Comparison of ENCODE assay signal across 2 cellular contexts in the genomic region with DNA sequence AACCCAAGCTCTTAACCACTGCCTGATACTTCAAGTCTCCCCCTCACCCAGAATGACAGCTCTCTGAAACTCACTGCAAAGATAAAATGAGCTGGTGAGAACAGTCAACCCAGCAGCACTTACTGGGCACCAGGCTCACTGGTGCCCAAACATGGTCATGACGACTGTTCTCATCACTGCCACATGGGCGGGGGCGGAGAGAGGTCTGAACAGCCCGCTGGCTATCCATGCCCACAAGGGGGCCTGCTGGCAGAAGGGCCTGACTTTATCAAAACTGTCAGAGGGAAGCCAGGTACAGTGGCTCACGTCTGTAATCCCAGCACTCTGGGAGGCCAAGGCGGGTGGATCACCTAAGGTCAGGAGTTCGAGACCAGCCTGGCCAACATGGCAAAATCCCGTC.
A peak's percentile ranks its signal among the peaks of the same experiment; 100 is the strongest.
TF ChIP-seq lines count a peak whose summit lies in the region.

No MANE protein-coding gene starts in this region.

TF ChIP-seq in A549, 52 proteins besides CTCF, POLR2A, EP300 and RAD21:
- TF ChIP-seq CHD2 (IDR thresholded peaks at IDR 0.05; ENCODE audit: low read length, partially characterized antibody): no peak
- TF ChIP-seq HEYL (CRISPR knock-in tag; IDR thresholded peaks at IDR 0.05): no peak
- TF ChIP-seq RARB (CRISPR knock-in tag; IDR thresholded peaks at IDR 0.05): no peak
- TF ChIP-seq FOXS1 (CRISPR knock-in tag; IDR thresholded peaks at IDR 0.05): no peak
- TF ChIP-seq, protein P1, sequence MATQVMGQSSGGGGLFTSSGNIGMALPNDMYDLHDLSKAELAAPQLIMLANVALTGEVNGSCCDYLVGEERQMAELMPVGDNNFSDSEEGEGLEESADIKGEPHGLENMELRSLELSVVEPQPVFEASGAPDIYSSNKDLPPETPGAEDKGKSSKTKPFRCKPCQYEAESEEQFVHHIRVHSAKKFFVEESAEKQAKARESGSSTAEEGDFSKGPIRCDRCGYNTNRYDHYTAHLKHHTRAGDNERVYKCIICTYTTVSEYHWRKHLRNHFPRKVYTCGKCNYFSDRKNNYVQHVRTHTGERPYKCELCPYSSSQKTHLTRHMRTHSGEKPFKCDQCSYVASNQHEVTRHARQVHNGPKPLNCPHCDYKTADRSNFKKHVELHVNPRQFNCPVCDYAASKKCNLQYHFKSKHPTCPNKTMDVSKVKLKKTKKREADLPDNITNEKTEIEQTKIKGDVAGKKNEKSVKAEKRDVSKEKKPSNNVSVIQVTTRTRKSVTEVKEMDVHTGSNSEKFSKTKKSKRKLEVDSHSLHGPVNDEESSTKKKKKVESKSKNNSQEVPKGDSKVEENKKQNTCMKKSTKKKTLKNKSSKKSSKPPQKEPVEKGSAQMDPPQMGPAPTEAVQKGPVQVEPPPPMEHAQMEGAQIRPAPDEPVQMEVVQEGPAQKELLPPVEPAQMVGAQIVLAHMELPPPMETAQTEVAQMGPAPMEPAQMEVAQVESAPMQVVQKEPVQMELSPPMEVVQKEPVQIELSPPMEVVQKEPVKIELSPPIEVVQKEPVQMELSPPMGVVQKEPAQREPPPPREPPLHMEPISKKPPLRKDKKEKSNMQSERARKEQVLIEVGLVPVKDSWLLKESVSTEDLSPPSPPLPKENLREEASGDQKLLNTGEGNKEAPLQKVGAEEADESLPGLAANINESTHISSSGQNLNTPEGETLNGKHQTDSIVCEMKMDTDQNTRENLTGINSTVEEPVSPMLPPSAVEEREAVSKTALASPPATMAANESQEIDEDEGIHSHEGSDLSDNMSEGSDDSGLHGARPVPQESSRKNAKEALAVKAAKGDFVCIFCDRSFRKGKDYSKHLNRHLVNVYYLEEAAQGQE (IDR thresholded peaks at IDR 0.05): no peak
- TF ChIP-seq, protein P2, sequence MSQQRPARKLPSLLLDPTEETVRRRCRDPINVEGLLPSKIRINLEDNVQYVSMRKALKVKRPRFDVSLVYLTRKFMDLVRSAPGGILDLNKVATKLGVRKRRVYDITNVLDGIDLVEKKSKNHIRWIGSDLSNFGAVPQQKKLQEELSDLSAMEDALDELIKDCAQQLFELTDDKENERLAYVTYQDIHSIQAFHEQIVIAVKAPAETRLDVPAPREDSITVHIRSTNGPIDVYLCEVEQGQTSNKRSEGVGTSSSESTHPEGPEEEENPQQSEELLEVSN (IDR thresholded peaks at IDR 0.05; ENCODE audit: borderline replicate concordance, low read depth): no peak
- TF ChIP-seq, protein P3, sequence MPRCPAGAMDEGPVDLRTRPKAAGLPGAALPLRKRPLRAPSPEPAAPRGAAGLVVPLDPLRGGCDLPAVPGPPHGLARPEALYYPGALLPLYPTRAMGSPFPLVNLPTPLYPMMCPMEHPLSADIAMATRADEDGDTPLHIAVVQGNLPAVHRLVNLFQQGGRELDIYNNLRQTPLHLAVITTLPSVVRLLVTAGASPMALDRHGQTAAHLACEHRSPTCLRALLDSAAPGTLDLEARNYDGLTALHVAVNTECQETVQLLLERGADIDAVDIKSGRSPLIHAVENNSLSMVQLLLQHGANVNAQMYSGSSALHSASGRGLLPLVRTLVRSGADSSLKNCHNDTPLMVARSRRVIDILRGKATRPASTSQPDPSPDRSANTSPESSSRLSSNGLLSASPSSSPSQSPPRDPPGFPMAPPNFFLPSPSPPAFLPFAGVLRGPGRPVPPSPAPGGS (IDR thresholded peaks at IDR 0.05): no peak
- no peak for TF ChIP-seq TFCP2L1 (CRISPR knock-in tag; IDR thresholded peaks at IDR 0.05)
- no peak for TF ChIP-seq KDM1A (IDR thresholded peaks at IDR 0.05; ENCODE audit: low read depth)
- no peak for TF ChIP-seq JUNB (IDR thresholded peaks at IDR 0.05)
- no peak for TF ChIP-seq EHMT2 (IDR thresholded peaks at IDR 0.05; ENCODE audit: low read depth)
- no peak for TF ChIP-seq KDM5A (IDR thresholded peaks at IDR 0.05)
- no peak for TF ChIP-seq CBX2 (IDR thresholded peaks at IDR 0.05; ENCODE audit: borderline replicate concordance, low read depth)
- TF ChIP-seq, protein P4, sequence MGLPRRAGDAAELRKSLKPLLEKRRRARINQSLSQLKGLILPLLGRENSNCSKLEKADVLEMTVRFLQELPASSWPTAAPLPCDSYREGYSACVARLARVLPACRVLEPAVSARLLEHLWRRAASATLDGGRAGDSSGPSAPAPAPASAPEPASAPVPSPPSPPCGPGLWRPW (IDR thresholded peaks at IDR 0.05): no peak
- TF ChIP-seq POLR2AphosphoS2 (conservative IDR thresholded peaks at IDR 0.05; ENCODE audit: low read length): no peak
- TF ChIP-seq, protein P5, sequence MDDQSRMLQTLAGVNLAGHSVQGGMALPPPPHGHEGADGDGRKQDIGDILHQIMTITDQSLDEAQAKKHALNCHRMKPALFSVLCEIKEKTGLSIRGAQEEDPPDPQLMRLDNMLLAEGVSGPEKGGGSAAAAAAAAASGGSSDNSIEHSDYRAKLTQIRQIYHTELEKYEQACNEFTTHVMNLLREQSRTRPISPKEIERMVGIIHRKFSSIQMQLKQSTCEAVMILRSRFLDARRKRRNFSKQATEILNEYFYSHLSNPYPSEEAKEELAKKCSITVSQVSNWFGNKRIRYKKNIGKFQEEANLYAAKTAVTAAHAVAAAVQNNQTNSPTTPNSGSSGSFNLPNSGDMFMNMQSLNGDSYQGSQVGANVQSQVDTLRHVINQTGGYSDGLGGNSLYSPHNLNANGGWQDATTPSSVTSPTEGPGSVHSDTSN (IDR thresholded peaks at IDR 0.05): no peak
- TF ChIP-seq CEBPB (IDR thresholded peaks at IDR 0.05): no peak

TF ChIP-seq in H1, 55 proteins besides CTCF, POLR2A, EP300 and RAD21:
- peak; percentile 83 for TF ChIP-seq SRF (IDR thresholded peaks at IDR 0.05; ENCODE audit: low read depth, low read length)
- no peak for TF ChIP-seq RNF2 (IDR thresholded peaks at IDR 0.05; ENCODE audit: borderline replicate concordance, low read depth, low read length, missing control alignments, poor library complexity, severe bottlenecking)
